8 cellular contexts compared by ENCODE assay signal in the genomic region with DNA sequence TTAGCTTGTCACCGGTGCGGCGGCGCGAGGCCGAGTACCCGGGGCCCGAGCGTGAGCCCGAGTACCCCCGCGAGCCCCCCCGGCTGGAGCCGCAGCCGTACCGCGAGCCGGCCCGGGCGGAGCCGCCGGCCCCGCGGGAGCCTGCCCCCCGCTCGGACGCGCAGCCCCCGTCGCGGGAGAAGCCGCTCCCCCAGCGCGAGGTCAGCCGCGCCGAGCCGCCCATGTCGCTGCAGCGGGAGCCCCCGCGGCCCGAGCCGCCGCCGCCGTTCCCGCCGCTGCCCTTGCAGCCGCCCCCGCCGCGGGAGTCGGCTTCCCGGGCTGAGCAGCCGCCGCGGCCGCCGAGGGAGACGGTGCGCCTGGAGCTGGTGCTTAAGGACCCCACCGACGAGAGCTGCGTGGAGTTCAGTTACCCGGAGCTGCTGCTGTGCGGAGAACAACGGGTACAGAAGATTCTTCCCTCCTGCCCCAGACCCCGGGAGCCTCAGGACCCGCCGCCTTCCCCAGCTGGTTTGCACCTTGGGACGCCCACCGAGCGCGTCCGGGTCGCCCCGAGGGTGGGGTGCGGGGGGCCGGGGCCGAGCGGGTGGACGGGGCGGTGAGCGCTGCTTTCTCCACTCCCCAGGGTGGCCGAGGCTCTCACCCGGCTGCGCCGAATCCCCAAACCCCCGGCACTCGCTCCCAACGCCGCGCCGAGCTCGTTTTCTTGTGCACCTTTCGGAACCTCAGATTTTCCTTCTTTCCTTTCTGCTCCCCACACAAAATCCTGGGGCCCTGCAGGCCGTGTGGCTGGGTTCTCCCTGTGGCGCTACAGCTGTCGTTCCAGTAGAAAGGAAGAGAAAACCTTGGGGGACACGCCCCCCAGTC. TPM values are rescaled to one million over a fixed set of nuclear protein-coding genes. Genes with fewer than 3 reads are reported as not detected.
DNase-seq lines count a peak whose midpoint lies in the region; ATAC-seq, FAIRE-seq and TF ChIP-seq lines count a peak whose summit lies in the region.

No MANE protein-coding gene starts in this region.

- peak overlapping the region; percentile 86 for H3K27ac ChIP-seq in CD8-positive, alpha-beta memory T cell (ENCODE audit: low read depth, low read length)
- H3K27ac ChIP-seq in SU-DHL-6 (ENCODE audit: low read depth, low read length) (no peak overlapping the region), K562 (ENCODE audit: extremely low read depth, low read depth, low read length) (peak overlapping the region; percentile 91), small intestine (ENCODE audit: low read depth in 1 of 2, low read length in 1 of 2) (peak overlapping the region; percentile 73 to 88)

- CTCF ChIA-PET in CD8-positive, alpha-beta memory T cell (lab: Charles Lee), result interaction anchor here (1.6 kb wide), 1 partner anchor 137 kb away, joined by 4 read pairs; no protein-coding TSS in a partner anchor
- CTCF ChIA-PET in K562 (lab: Yijun Ruan, JAX; ENCODE audit: low intra/inter-chr PET ratio), result no interaction called here

- H3K79me2 ChIP-seq in SU-DHL-6 (ENCODE audit: insufficient read depth, low read length) (0 out of 2 replicates have a peak, but pooled peaks cover 3% of the 10 kb centered on the region), K562 (ENCODE audit: control insufficient read depth, insufficient read depth, low read length) (peaks cover 49% of the 10 kb centered on the region)

- no peaks in the 10 kb centered on the region for H3K9me2 ChIP-seq in SU-DHL-6 (replicated peaks; ENCODE audit: insufficient read depth, low read length)

- in situ Hi-C loops in K562 (cut with MboI), result no loop called here

- H2AFZ ChIP-seq in SU-DHL-6 (ENCODE audit: low read depth, low read length, severe bottlenecking) (peak overlapping the region; percentile 98), K562 (ENCODE audit: low read depth, low read length) (peak overlapping the region; percentile 99)

- peaks cover 0 to 10% (median 6%) of the 10 kb centered on the region in 3 donors for H3K36me3 Mint-ChIP-seq in CD8-positive, alpha-beta memory T cell

- no peak for FAIRE-seq in K562 (lab: Jason Lieb, UNC)
- FAIRE-seq in small intestine (lab: Jason Lieb, UNC), result no peak

- no peak for TF ChIP-seq EP300 in K562 (IDR thresholded peaks at IDR 0.05; ENCODE audit: low read length)

- ATAC-seq in GM19351 (IDR thresholded peaks at IDR 0.05; ENCODE audit: unreplicated experiment) (peak; percentile 29), HG03439 (IDR thresholded peaks at IDR 0.05; ENCODE audit: unreplicated experiment) (peak; percentile 32), K562 (peak; percentile 62)

- H3K36me3 ChIP-seq in CD8-positive, alpha-beta memory T cell (ENCODE audit: insufficient read depth, low read length), result no peaks in the 10 kb centered on the region
- H3K36me3 ChIP-seq in SU-DHL-6 (ENCODE audit: low read length), result no peaks in the 10 kb centered on the region
- peaks cover under 1% of the 10 kb centered on the region; the same call in 1 of the 3 replicates for H3K36me3 ChIP-seq in K562 (ENCODE audit: control insufficient read depth, insufficient read depth, low read length)
- no peaks in the 10 kb centered on the region for H3K36me3 ChIP-seq in small intestine (ENCODE audit: control insufficient read depth in 2 of 2, insufficient read depth in 2 of 2, low read length in 2 of 2)

- H3K4me1 ChIP-seq in CD8-positive, alpha-beta memory T cell (ENCODE audit: insufficient read depth, low read length), result peaks cover 15% of the 10 kb centered on the region
- H3K4me1 ChIP-seq in K562 (replicated peaks in 1 of 2; ENCODE audit: control insufficient read depth in 2 of 2, insufficient read depth in 2 of 2, low read length in 2 of 2) (peaks cover 15 to 17% of the 10 kb centered on the region in 2 experiments), small intestine (ENCODE audit: control insufficient read depth in 2 of 2, insufficient read depth in 1 of 2, low read depth in 1 of 2, low read length in 1 of 2) (peaks cover 0 to 3% of the 10 kb centered on the region in 2 donors)

- no peak for TF ChIP-seq POLR2A in K562 (conservative IDR thresholded peaks at IDR 0.05)

- H3K4me1 Mint-ChIP-seq in CD8-positive, alpha-beta memory T cell, result peaks cover 36 to 48% (median 46%) of the 10 kb centered on the region in 3 donors

- no TSS peak for BruUV-seq in K562 (replicated peaks; lab: Mats Ljungman, UMichigan)

- WGBS in K562 (ENCODE audit: insufficient coverage, low coverage, missing lambda C conversion rate), result 0% methylated on average over 56 of the region's 101 CpGs
- 1% methylated on average over 67 to 101 of the region's 101 CpGs for WGBS in small intestine, 3 donors

- peak overlapping the region; percentile 65 to 100 (median 98) for H3K27ac Mint-ChIP-seq in CD8-positive, alpha-beta memory T cell

- H3K27me3 Mint-ChIP-seq in CD8-positive, alpha-beta memory T cell, result peaks cover 6 to 8% of the 10 kb centered on the region in 2 donors

- peak; percentile 8 to 51 (median 15) for DNase-seq in CD8-positive, alpha-beta memory T cell
- peak; percentile 71 to 82 (median 77) for DNase-seq in K562 (ENCODE audit: extremely low read depth in 1 of 4, low spot score in 3 of 4)
- DNase-seq in iPS-NIHi11 (ENCODE audit: low spot score), result peak; percentile 46
- DNase-seq in small intestine, result peak; percentile 17
- no peak for DNase-seq in cerebellar nuclear complex (lab: John Stamatoyannopoulos, UW)

- no peaks in the 10 kb centered on the region for H3K9me1 ChIP-seq in K562 (ENCODE audit: control insufficient read depth, insufficient read depth, low read length)

- no peaks in the 10 kb centered on the region for H3K9me3 Mint-ChIP-seq in CD8-positive, alpha-beta memory T cell

- intact Hi-C loops in K562 (cut with micrococcal nuclease), result loop anchor here (1.0 to 5.0 kb wide), 5 partner anchors 99 to 139 kb away; a partner anchor contains a TSS

- 0 out of 4 replicates have a peak, but pooled peaks of 1 of the 2 experiments have one; percentile 10 for TF ChIP-seq RAD21 in K562 (CRISPR knock-in tag; conservative IDR thresholded peaks at IDR 0.05 in 1 of 2, IDR thresholded peaks at IDR 0.05 in 1 of 2)

- H3K4me2 ChIP-seq in SU-DHL-6 (ENCODE audit: low read depth, low read length, poor library complexity, severe bottlenecking), result peak overlapping the region; percentile 85
- H3K4me2 ChIP-seq in K562 (ENCODE audit: insufficient read depth, low read length), result peak overlapping the region; percentile 98

- H3F3A ChIP-seq in SU-DHL-6 (ENCODE audit: insufficient read depth), result 0 out of 2 replicates have a peak, but pooled peaks cover 4% of the 10 kb centered on the region

- peak overlapping the region; percentile 97 to 100 (median 99) for H3K4me3 Mint-ChIP-seq in CD8-positive, alpha-beta memory T cell

- H3K9me3 ChIP-seq in CD8-positive, alpha-beta memory T cell (ENCODE audit: low read length), result no peaks in the 10 kb centered on the region
- no peaks in the 10 kb centered on the region for H3K9me3 ChIP-seq in SU-DHL-6 (ENCODE audit: insufficient read depth, low read length)
- H3K9me3 ChIP-seq in K562 (replicated peaks; ENCODE audit: control insufficient read depth, insufficient read depth, low read depth, low read length), result no peaks in the 10 kb centered on the region
- H3K9me3 ChIP-seq in small intestine (ENCODE audit: control insufficient read depth, low read depth), result no peaks in the 10 kb centered on the region

- H3K9ac ChIP-seq in SU-DHL-6 (ENCODE audit: low read length) (peak overlapping the region; percentile 74), K562 (ENCODE audit: insufficient read depth in 1 of 2, low read depth in 2 of 2, low read length in 2 of 2) (peak overlapping the region; percentile 93 to 100)

- H4K20me1 ChIP-seq in SU-DHL-6 (ENCODE audit: low read depth, low read length) (no peaks in the 10 kb centered on the region), K562 (replicated peaks; ENCODE audit: control insufficient read depth, insufficient read depth, low read length) (peaks cover 11% of the 10 kb centered on the region; the same call in 1 of the 2 replicates)

- H3K4me3 ChIP-seq in CD8-positive, alpha-beta memory T cell (ENCODE audit: low read length), result peak overlapping the region; percentile 94
- H3K4me3 ChIP-seq in SU-DHL-6 (ENCODE audit: insufficient read depth, low read length, poor library complexity, severe bottlenecking), result peak overlapping the region; percentile 95
- H3K4me3 ChIP-seq in K562, result peak overlapping the region; percentile 92
- H3K4me3 ChIP-seq in small intestine (ENCODE audit: low read depth in 1 of 2, low read length in 2 of 2), result peak overlapping the region; percentile 70 to 89

- no peak for TF ChIP-seq CTCF in SU-DHL-6 (IDR thresholded peaks at IDR 0.05; ENCODE audit: insufficient read depth, low read length, poor library complexity, severe bottlenecking)
- TF ChIP-seq CTCF in K562 (IDR thresholded peaks at IDR 0.05 in 2 of 3, conservative IDR thresholded peaks at IDR 0.05 in 1 of 3; ENCODE audit: insufficient read depth in 2 of 3, low read depth in 1 of 3, low read length in 3 of 3), result no peak

- no peaks in the 10 kb centered on the region for H3K27me3 ChIP-seq in CD8-positive, alpha-beta memory T cell (ENCODE audit: insufficient read depth, low read length, poor library complexity, severe bottlenecking)
- H3K27me3 ChIP-seq in SU-DHL-6 (ENCODE audit: low read length) (no peaks in the 10 kb centered on the region), K562 (ENCODE audit: control insufficient read depth in 2 of 2, insufficient read depth in 2 of 2, low read length in 2 of 2) (no peaks in the 10 kb centered on the region), small intestine (ENCODE audit: control insufficient read depth in 2 of 2, insufficient read depth in 2 of 2, low read length in 2 of 2) (no peaks in the 10 kb centered on the region)

- POLR2A ChIA-PET in CD8-positive, alpha-beta memory T cell (lab: Charles Lee), result interaction anchor here (0.9 to 2.1 kb wide), 3 partner anchors 128 to 946 kb away, joined by 3 to 10 read pairs (median 3); a partner anchor contains a TSS
- POLR2A ChIA-PET in K562 (lab: Yijun Ruan, JAX), result interaction anchor here (0.8 to 5.8 kb wide), 8 partner anchors 13 to 187 kb away, joined by 3 to 53 read pairs (median 3); a partner anchor contains a TSS

RNA-seq across cellular contexts. Expression of a gene that starts 0.7 kb away (rescaled TPM):
- total RNA-seq in CD8-positive, alpha-beta memory T cell, result 10 to 100 TPM; 13.0 to 13.6 TPM
- polyA plus RNA-seq in CD8-positive, alpha-beta memory T cell, result 3.2 TPM
- 24.2 and 70.5 TPM in 2 replicates for total RNA-seq in K562 (2011; cell fraction: chromatin; rRNA removed; ENCODE audit: low replicate concordance)
- 11.5 and 16.1 TPM in 2 replicates for total RNA-seq in K562 (2011; cell fraction: nucleolus; rRNA removed)
- 37.4 and 70.8 TPM in 2 replicates for total RNA-seq in K562 (2011; cell fraction: nucleoplasm; rRNA removed)
- total RNA-seq in K562 (2014; rRNA removed), result 6.8 and 7.1 TPM in 2 replicates
- total RNA-seq in K562 (2014; rRNA removed; fragmentation: Illumina TruSeq; extraction: Trizol), result 12.4 and 16.6 TPM in 2 replicates
- 12.4 and 12.7 TPM in 2 replicates for total RNA-seq in K562 (2015; rRNA removed; fragmentation: Illumina TruSeq; extraction: Trizol)
- total RNA-seq in K562 (2021), result 18.8 and 19.5 TPM in 2 replicates
- polyA plus RNA-seq in K562 (2011; rRNA removed), result 11.9 and 15.4 TPM in 2 replicates
- 2.7 and 8.4 TPM in 2 replicates for polyA plus RNA-seq in K562 (2011; cell fraction: cytosol; rRNA removed)
- polyA plus RNA-seq in K562 (2011; cell fraction: nucleus; rRNA removed), result 14.0 and 21.7 TPM in 2 replicates
- polyA plus RNA-seq in K562 (2012), result 4.4 and 5.4 TPM in 2 replicates
- polyA plus RNA-seq in K562 (2014; fragmentation: Illumina TruSeq; extraction: Trizol), result 7.8 and 9.9 TPM in 2 replicates
- 1 to 10 TPM; 1.2 to 1.5 TPM for polyA plus RNA-seq in K562 (2014; fragmentation: Nextera tagmentation; extraction: Ambion mirVana)
- polyA plus RNA-seq in K562 (2014; rRNA removed), result 6.0 and 6.4 TPM in 2 replicates
- 31.4 and 42.2 TPM in 2 replicates for polyA minus RNA-seq in K562 (2011; rRNA and poly(A)+ RNA removed)
- polyA minus RNA-seq in K562 (2011; cell fraction: cytosol; rRNA and poly(A)+ RNA removed), result 13.4 and 14.1 TPM in 2 replicates
- polyA minus RNA-seq in K562 (2011; cell fraction: nucleus; rRNA and poly(A)+ RNA removed), result 14.3 and 28.0 TPM in 2 replicates
- 1 to 10 TPM; 1.4 to 2.2 (median 1.8) TPM for polyA plus RNA-seq in small intestine

Comparison
In these comparisons a context has a peak if more than half of its experiments do, and no peak if none do; other contexts are left out.
1. DNase-seq: peak in CD8-positive, alpha-beta memory T cell (5 of 5), K562 (4 of 4), iPS-NIHi11 (single experiment) and small intestine (single experiment); none in cerebellar nuclear complex (0 of 2).
2. Peak in every context shown above with its lines, with median percentiles within 50 percentile points of each other: H3K4me3 ChIP-seq and ATAC-seq.